20 cellular contexts compared by ENCODE assay signal in genomic region chr2:237962432-237963084, GRCh38.
"Had no signal": no experiment of that assay in that cellular context is flagged by ENCODE, and none has a peak within 500 bp of the region (broad histone marks: within the 10 kb centered on the region; RNA-seq: fewer than 3 reads in every experiment).

No MANE protein-coding gene starts in this region.

- H3K27ac ChIP-seq: coronary artery, suprapubic skin, VCaP had no signal

- H3K27ac Mint-ChIP-seq: activated CD4-positive, alpha-beta memory T cell treated with anti-CD3 and anti-CD28 coated beads for 36 hours; activated CD8-positive, alpha-beta memory T cell treated with anti-CD3 and anti-CD28 coated beads, Interleukin-2, amount 10 ng/mL, durations not matched to agents 7 days and 5 days; activated naive CD4-positive, alpha-beta T cell treated with anti-CD3 and anti-CD28 coated beads, Interleukin-2, amount 50 U/mL, for 72 hours; activated T-cell treated with anti-CD3 and anti-CD28 coated beads, Interleukin-2, amount 50 U/mL, for 24 hours; immature natural killer cell; nephron progenitor cell; stimulated activated naive CD8-positive, alpha-beta T cell treated with anti-CD3 and anti-CD28 coated beads, Interleukin-15, Interleukin-2, amounts not matched to agents 100 ng/mL and 50 ng/mL, for 24 hours had no signal

- H3K36me3 ChIP-seq: suprapubic skin had no signal

- H3K27me3 ChIP-seq: suprapubic skin had no signal

- H3K4me3 ChIP-seq: coronary artery, suprapubic skin had no signal

- ATAC-seq: activated CD8-positive, alpha-beta memory T cell treated with anti-CD3 and anti-CD28 coated beads, Interleukin-2, amount 10 ng/mL, durations not matched to agents 7 days and 5 days; activated naive CD4-positive, alpha-beta T cell treated with anti-CD3 and anti-CD28 coated beads, Interleukin-2, amount 50 U/mL, for 72 hours; sciatic nerve had no signal

- H3K4me3 Mint-ChIP-seq: activated CD4-positive, alpha-beta memory T cell treated with anti-CD3 and anti-CD28 coated beads for 36 hours; activated CD8-positive, alpha-beta memory T cell treated with anti-CD3 and anti-CD28 coated beads, Interleukin-2, amount 10 ng/mL, durations not matched to agents 7 days and 5 days; activated T-cell treated with anti-CD3 and anti-CD28 coated beads, Interleukin-2, amount 50 U/mL, for 24 hours; nephron progenitor cell; stimulated activated naive CD8-positive, alpha-beta T cell treated with anti-CD3 and anti-CD28 coated beads, Interleukin-15, Interleukin-2, amounts not matched to agents 100 ng/mL and 50 ng/mL, for 24 hours had no signal

- DNase-seq: activated CD4-positive, alpha-beta memory T cell treated with anti-CD3 and anti-CD28 coated beads for 36 hours; activated CD4-positive, alpha-beta T cell treated with anti-CD3 and anti-CD28 coated beads for 1 hour; activated CD8-positive, alpha-beta memory T cell treated with anti-CD3 and anti-CD28 coated beads, Interleukin-2, amount 10 ng/mL, durations not matched to agents 7 days and 5 days; activated gamma-delta T cell; activated T-cell treated with anti-CD3 and anti-CD28 coated beads, Interleukin-2, amount 50 U/mL, for 24 hours; central memory CD4-positive, alpha-beta T cell; foreskin melanocyte; head of caudate nucleus; immature natural killer cell; mesendoderm; nephron progenitor cell; T-helper 1 cell; T1000; trophoblast cell had no signal

- H3K27me3 Mint-ChIP-seq: activated CD4-positive, alpha-beta memory T cell treated with anti-CD3 and anti-CD28 coated beads for 36 hours had no signal
